14 cellular contexts compared by ENCODE assay signal in the genomic region with DNA sequence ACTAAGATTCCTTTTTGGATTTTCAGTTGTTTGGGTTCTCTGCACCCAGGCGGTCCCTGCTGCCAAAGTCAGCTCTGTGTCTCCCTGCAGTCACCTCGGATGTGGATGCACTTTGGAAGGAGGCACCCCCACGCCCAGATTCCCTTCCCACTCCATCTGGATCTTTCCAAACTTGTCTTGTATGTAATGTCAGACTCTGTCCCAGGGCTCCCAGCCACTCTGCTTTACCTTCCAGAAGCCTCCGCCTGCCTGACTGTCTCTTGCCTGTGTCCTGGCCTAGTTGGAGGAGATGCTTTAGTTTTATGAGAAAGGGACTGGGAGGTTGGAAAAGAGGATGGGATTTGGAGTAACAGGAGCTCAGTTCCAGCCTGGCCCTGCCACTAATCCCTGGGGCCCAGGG. TPM values are rescaled to one million over a fixed set of nuclear protein-coding genes. Genes with fewer than 3 reads are reported as not detected.
DNase-seq lines count a peak whose midpoint lies in the region; ATAC-seq and TF ChIP-seq lines count a peak whose summit lies in the region.
"Not testable (repeated sequence)": the region's sequence is repeated elsewhere in the genome, so short reads cannot be mapped to it uniquely, and the experiment has no call there.
"Had no signal": no experiment of that assay in that cellular context is flagged by ENCODE, and none has a peak within 500 bp of the region (broad histone marks: within the 10 kb centered on the region; RNA-seq: fewer than 3 reads in every experiment).

No MANE protein-coding gene starts in this region.

- H3K27ac Mint-ChIP-seq in CD4-positive, CD25-positive, alpha-beta regulatory T cell = peak overlapping the region; percentile 91 to 98 (median 96)
- H3K27ac Mint-ChIP-seq in T-helper 17 cell = peak overlapping the region; percentile 98
- H3K27ac Mint-ChIP-seq in activated T-cell treated with anti-CD3 and anti-CD28 coated beads, Interleukin-2, amount 50 U/mL, for 24 hours = peak overlapping the region; percentile 87
- H3K27ac Mint-ChIP-seq in activated naive CD8-positive, alpha-beta T cell treated with anti-CD3 and anti-CD28 coated beads for 36 hours = peak overlapping the region; percentile 98
- peak overlapping the region; percentile 21 for H3K27ac Mint-ChIP-seq in nephron progenitor cell

- peaks cover 4 to 74% (median 25%) of the 10 kb centered on the region in 4 donors for H3K4me1 Mint-ChIP-seq in CD4-positive, CD25-positive, alpha-beta regulatory T cell
- H3K4me1 Mint-ChIP-seq in T-helper 17 cell = peaks cover 48% of the 10 kb centered on the region
- peaks cover 72% of the 10 kb centered on the region for H3K4me1 Mint-ChIP-seq in activated T-cell treated with anti-CD3 and anti-CD28 coated beads, Interleukin-2, amount 50 U/mL, for 24 hours (ENCODE audit: low read depth)
- peaks cover 65% of the 10 kb centered on the region for H3K4me1 Mint-ChIP-seq in activated naive CD8-positive, alpha-beta T cell treated with anti-CD3 and anti-CD28 coated beads for 36 hours
- peaks cover 55% of the 10 kb centered on the region for H3K4me1 Mint-ChIP-seq in nephron progenitor cell

- not testable (repeated sequence) for H3K9me3 Mint-ChIP-seq in CD4-positive, CD25-positive, alpha-beta regulatory T cell; activated T-cell treated with anti-CD3 and anti-CD28 coated beads, Interleukin-2, amount 50 U/mL, for 24 hours; activated naive CD8-positive, alpha-beta T cell treated with anti-CD3 and anti-CD28 coated beads for 36 hours; nephron progenitor cell

- not testable (repeated sequence) for DNase-seq in CD4-positive, CD25-positive, alpha-beta regulatory T cell; T-helper 17 cell; activated T-cell treated with anti-CD3 and anti-CD28 coated beads, Interleukin-2, amount 50 U/mL, for 24 hours; activated naive CD8-positive, alpha-beta T cell treated with anti-CD3 and anti-CD28 coated beads for 36 hours; effector memory CD4-positive, alpha-beta T cell; nephron progenitor cell

- peaks cover 35% of the 10 kb centered on the region for H3K4me1 ChIP-seq in CD4-positive, CD25-positive, alpha-beta regulatory T cell (ENCODE audit: control insufficient read depth, insufficient read depth, low read length, poor library complexity, severe bottlenecking)
- peaks cover 38% of the 10 kb centered on the region for H3K4me1 ChIP-seq in effector memory CD4-positive, alpha-beta T cell (ENCODE audit: control insufficient read depth, insufficient read depth, low read length, poor library complexity, severe bottlenecking)

- H3K9me3 ChIP-seq in CD4-positive, CD25-positive, alpha-beta regulatory T cell (ENCODE audit: control insufficient read depth in 2 of 2, low read length in 2 of 2); KOPT-K1 (ENCODE audit: insufficient read depth, low read length, poor library complexity, severe bottlenecking); T-helper 17 cell (ENCODE audit: control insufficient read depth, low read length, poor library complexity, severe bottlenecking); effector memory CD4-positive, alpha-beta T cell (ENCODE audit: control insufficient read depth, low read length): not testable (repeated sequence)

- not testable (repeated sequence) for H3K36me3 Mint-ChIP-seq in CD4-positive, CD25-positive, alpha-beta regulatory T cell; T-helper 17 cell (ENCODE audit: low read depth); activated T-cell treated with anti-CD3 and anti-CD28 coated beads, Interleukin-2, amount 50 U/mL, for 24 hours (ENCODE audit: low read depth); activated naive CD8-positive, alpha-beta T cell treated with anti-CD3 and anti-CD28 coated beads for 36 hours; nephron progenitor cell (ENCODE audit: low read depth)

- not testable (repeated sequence) for H3K4me3 ChIP-seq in CD4-positive, CD25-positive, alpha-beta regulatory T cell (ENCODE audit: low read depth, low read length); effector memory CD4-positive, alpha-beta T cell (ENCODE audit: insufficient read depth, low read depth, low read length, poor library complexity, severe bottlenecking)

- peak overlapping the region; percentile 48 for H3K27ac ChIP-seq in CD4-positive, CD25-positive, alpha-beta regulatory T cell (ENCODE audit: insufficient read depth, low read length, poor library complexity, severe bottlenecking)
- peak overlapping the region; percentile 78 for H3K27ac ChIP-seq in KOPT-K1 (ENCODE audit: low read depth, low read length, poor library complexity, severe bottlenecking)
- peak overlapping the region; percentile 55 for H3K27ac ChIP-seq in effector memory CD4-positive, alpha-beta T cell (ENCODE audit: insufficient read depth, low read length, poor library complexity, severe bottlenecking)

- TF ChIP-seq CTCF in nephron progenitor cell (IDR thresholded peaks at IDR 0.05) = not testable (repeated sequence)

- not testable (repeated sequence) for H3K36me3 ChIP-seq in CD4-positive, CD25-positive, alpha-beta regulatory T cell (ENCODE audit: control insufficient read depth, insufficient read depth, low read length); KOPT-K1 (ENCODE audit: insufficient read depth, low read length); effector memory CD4-positive, alpha-beta T cell (ENCODE audit: control insufficient read depth, insufficient read depth, low read length)

- H3K4me3 Mint-ChIP-seq in CD4-positive, CD25-positive, alpha-beta regulatory T cell = peak overlapping the region in 3 of 4 donors; percentile 77 to 81 (median 79)
- H3K4me3 Mint-ChIP-seq in T-helper 17 cell = peak overlapping the region; percentile 69
- peak overlapping the region; percentile 29 for H3K4me3 Mint-ChIP-seq in activated T-cell treated with anti-CD3 and anti-CD28 coated beads, Interleukin-2, amount 50 U/mL, for 24 hours
- H3K4me3 Mint-ChIP-seq in activated naive CD8-positive, alpha-beta T cell treated with anti-CD3 and anti-CD28 coated beads for 36 hours = peak overlapping the region; percentile 64
- not testable (repeated sequence) for H3K4me3 Mint-ChIP-seq in nephron progenitor cell

- H3K27me3 Mint-ChIP-seq in CD4-positive, CD25-positive, alpha-beta regulatory T cell; T-helper 17 cell; activated T-cell treated with anti-CD3 and anti-CD28 coated beads, Interleukin-2, amount 50 U/mL, for 24 hours; activated naive CD8-positive, alpha-beta T cell treated with anti-CD3 and anti-CD28 coated beads for 36 hours; nephron progenitor cell (ENCODE audit: low read depth, poor library complexity): not testable (repeated sequence)

- not testable (repeated sequence) for H3K27me3 ChIP-seq in CD4-positive, CD25-positive, alpha-beta regulatory T cell (ENCODE audit: control insufficient read depth, insufficient read depth, low read length); effector memory CD4-positive, alpha-beta T cell (replicated peaks; ENCODE audit: control insufficient read depth, insufficient read depth, low read length, poor library complexity, severe bottlenecking)

- not testable (repeated sequence) for ATAC-seq in CD4-positive, CD25-positive, alpha-beta regulatory T cell (ENCODE audit: low read depth in 2 of 2); T-helper 17 cell

RNA-seq across cellular contexts. Expression of a gene that starts 4.5 kb away (rescaled TPM):
- 13.9 TPM for total RNA-seq in CD4-positive, CD25-positive, alpha-beta regulatory T cell
- polyA plus RNA-seq in CD4-positive, CD25-positive, alpha-beta regulatory T cell = 10 to 100 TPM in 2 of 4 donors, 1 to 10 TPM in 2; 8.6 to 24.2 (median 15.5) TPM
- 10 to 100 TPM; 27.1 to 28.9 TPM for total RNA-seq in T-helper 17 cell
- total RNA-seq in activated naive CD8-positive, alpha-beta T cell treated with anti-CD3 and anti-CD28 coated beads for 36 hours = 10 to 100 TPM; 29.2 to 34.1 TPM
- total RNA-seq: Caco-2, LHCN-M2 had no signal

RNA-seq across cellular contexts. Expression of a gene that starts 41.8 kb away (rescaled TPM):
- total RNA-seq in CD4-positive, CD25-positive, alpha-beta regulatory T cell = not detected
- not detected for polyA plus RNA-seq in CD4-positive, CD25-positive, alpha-beta regulatory T cell
- not detected for total RNA-seq in T-helper 17 cell
- total RNA-seq in activated naive CD8-positive, alpha-beta T cell treated with anti-CD3 and anti-CD28 coated beads for 36 hours = not detected
- total RNA-seq: A172, Caco-2, GM23338, HT1080, LHCN-M2 had no signal
- polyA plus RNA-seq: BJ, IgD-negative memory B cell had no signal

Comparison
In these comparisons a context has a peak if more than half of its experiments do, and no peak if none do; other contexts are left out.
1. H3K27ac Mint-ChIP-seq: peak in every context shown above with its lines; median percentile 98 in T-helper 17 cell; 98 in activated naive CD8-positive, alpha-beta T cell treated with anti-CD3 and anti-CD28 coated beads for 36 hours; 96 in CD4-positive, CD25-positive, alpha-beta regulatory T cell; 87 in activated T-cell treated with anti-CD3 and anti-CD28 coated beads, Interleukin-2, amount 50 U/mL, for 24 hours; 21 in nephron progenitor cell.